ENCODE assay signal across 12 cellular contexts in the genomic region with DNA sequence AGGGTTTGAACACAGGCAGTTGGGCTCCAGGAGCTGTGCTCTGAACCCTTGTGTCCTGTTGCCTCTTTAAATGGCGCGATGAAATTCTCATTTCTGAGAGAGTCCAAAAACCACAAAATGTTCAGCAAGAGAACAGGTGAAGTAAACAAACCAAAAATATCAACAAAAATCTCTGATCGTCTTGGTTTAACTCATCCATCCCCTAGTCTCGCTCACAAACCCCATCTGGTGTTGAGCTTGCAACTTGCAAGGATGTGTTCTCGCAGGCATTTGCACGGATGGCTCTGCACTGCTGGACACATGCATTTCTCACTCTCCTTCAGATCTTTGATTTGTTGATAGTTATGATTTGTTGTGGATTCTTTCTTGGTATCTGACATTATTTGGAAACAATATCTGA. TPM values are rescaled to one million over a fixed set of nuclear protein-coding genes. Genes with fewer than 3 reads are reported as not detected.
DNase-seq lines count a peak whose midpoint lies in the region; TF ChIP-seq lines count a peak whose summit lies in the region.
"Had no signal": no experiment of that assay in that cellular context is flagged by ENCODE, and none has a peak within 500 bp of the region (broad histone marks: within the 10 kb centered on the region; RNA-seq: fewer than 3 reads in every experiment).

No MANE protein-coding gene starts in this region.

- peaks cover 3% of the 10 kb centered on the region for H3K4me1 ChIP-seq in endodermal cell (ENCODE audit: control insufficient read depth, insufficient read depth, low read length)
- H3K4me1 ChIP-seq in neural progenitor cell: peaks cover 11% of the 10 kb centered on the region
- H3K4me1 ChIP-seq in colonic mucosa: no peaks in the 10 kb centered on the region

- H3K9ac ChIP-seq in endodermal cell (ENCODE audit: extremely low read depth, low read length, poor library complexity, severe bottlenecking): no peak overlapping the region
- H3K9ac ChIP-seq in neural progenitor cell: no peak overlapping the region
- no peak overlapping the region for H3K9ac ChIP-seq in colonic mucosa (ENCODE audit: low read depth in 2 of 2, low read length in 2 of 2)

- peaks cover 4% of the 10 kb centered on the region for H3K4me1 Mint-ChIP-seq in endodermal cell
- H3K4me1 Mint-ChIP-seq in neural progenitor cell: peaks cover 28% of the 10 kb centered on the region
- H3K4me1 Mint-ChIP-seq: stimulated activated naive CD8-positive, alpha-beta T cell treated with anti-CD3 and anti-CD28 coated beads, Interleukin-15, amount 100 ng/mL, for 72 hours had no signal

- no peak overlapping the region for H2AFZ ChIP-seq in neural progenitor cell (replicated peaks)

- H3F3A ChIP-seq in neural progenitor cell (ENCODE audit: low read depth): peaks cover 16% of the 10 kb centered on the region

- H3K4me3 Mint-ChIP-seq in endodermal cell: no peak overlapping the region
- H3K4me3 Mint-ChIP-seq in neural progenitor cell: no peak overlapping the region
- H3K4me3 Mint-ChIP-seq: activated CD4-positive, alpha-beta memory T cell treated with anti-CD3 and anti-CD28 coated beads for 36 hours; stimulated activated naive CD8-positive, alpha-beta T cell treated with anti-CD3 and anti-CD28 coated beads, Interleukin-15, amount 100 ng/mL, for 72 hours; T-helper 1 cell treated with Interleukin-12 subunit alpha and Interleukin-12 subunit beta and Interleukin-4 antibody, amounts not matched to agents 30 μg/mL and 1 μg/mL, for 36 hours had no signal

- H3K9me3 Mint-ChIP-seq in endodermal cell (no peaks in the 10 kb centered on the region), neural progenitor cell (peaks cover 3% of the 10 kb centered on the region)
- H3K9me3 Mint-ChIP-seq: activated CD4-positive, alpha-beta memory T cell treated with anti-CD3 and anti-CD28 coated beads for 36 hours; stimulated activated naive CD8-positive, alpha-beta T cell treated with anti-CD3 and anti-CD28 coated beads, Interleukin-15, amount 100 ng/mL, for 72 hours; T-helper 1 cell treated with Interleukin-12 subunit alpha and Interleukin-12 subunit beta and Interleukin-4 antibody, amounts not matched to agents 30 μg/mL and 1 μg/mL, for 36 hours had no signal

- peaks cover 13% of the 10 kb centered on the region for H3K36me3 ChIP-seq in GM06990 (ENCODE audit: control insufficient read depth, insufficient read depth, low read length)
- peaks cover 7% of the 10 kb centered on the region for H3K36me3 ChIP-seq in endodermal cell (ENCODE audit: control insufficient read depth, insufficient read depth, low read length)
- H3K36me3 ChIP-seq in neural progenitor cell: no peaks in the 10 kb centered on the region
- H3K36me3 ChIP-seq in colonic mucosa: no peaks in the 10 kb centered on the region

- H3K27me3 Mint-ChIP-seq in endodermal cell (ENCODE audit: insufficient read depth) (no peaks in the 10 kb centered on the region), neural progenitor cell (ENCODE audit: insufficient read depth, low read depth) (peaks cover 6% of the 10 kb centered on the region)
- H3K27me3 Mint-ChIP-seq: activated CD4-positive, alpha-beta memory T cell treated with anti-CD3 and anti-CD28 coated beads for 36 hours; stimulated activated naive CD8-positive, alpha-beta T cell treated with anti-CD3 and anti-CD28 coated beads, Interleukin-15, amount 100 ng/mL, for 72 hours had no signal

- DNase-seq in GM06990 (ENCODE audit: extremely low read depth, insufficient read length) (no peak), NCI-H1694 (lab: John Stamatoyannopoulos, UW) (peak; percentile 12), endodermal cell (no peak), neural progenitor cell (ENCODE audit: low spot score) (peak; percentile 33), NCI-H446 treated with DMSO at 0.1 percent for 48 hours (lab: John Stamatoyannopoulos, UW) (no peak), DMS153 treated with DMSO at 0.1 percent for 48 hours (lab: John Stamatoyannopoulos, UW; ENCODE audit: unreplicated experiment) (no peak), colonic mucosa (no peak)
- DNase-seq: activated CD4-positive, alpha-beta memory T cell treated with anti-CD3 and anti-CD28 coated beads for 36 hours; activated naive CD4-positive, alpha-beta T cell treated with Interleukin-2 at 50 U/mL for 16 hours; COR-L47; stimulated activated naive CD8-positive, alpha-beta T cell treated with anti-CD3 and anti-CD28 coated beads, Interleukin-15, amount 100 ng/mL, for 72 hours had no signal

- no peaks in the 10 kb centered on the region for H3K79me2 ChIP-seq in neural progenitor cell (ENCODE audit: low read depth)

- intact Hi-C loops in colonic mucosa (cut with DNase I): no loop called here

- TF ChIP-seq CTCF in GM06990 (IDR thresholded peaks at IDR 0.05; ENCODE audit: insufficient read depth, low read length, poor library complexity, severe bottlenecking): peak; percentile 9
- peak; percentile 68 for TF ChIP-seq CTCF in endodermal cell (conservative IDR thresholded peaks at IDR 0.05)
- TF ChIP-seq CTCF in neural progenitor cell (IDR thresholded peaks at IDR 0.05): peak; percentile 43
- no peak for TF ChIP-seq CTCF in colonic mucosa (IDR thresholded peaks at IDR 0.05)

- WGBS in endodermal cell (ENCODE audit: insufficient coverage in 1 of 2, insufficient read length in 1 of 2), 2 experiments: 91 to 94% methylated on average over 6 of the region's 6 CpGs

- no peak overlapping the region for H3K27ac ChIP-seq in endodermal cell (ENCODE audit: low read depth, low read length)
- H3K27ac ChIP-seq in neural progenitor cell: no peak overlapping the region
- no peak overlapping the region for H3K27ac ChIP-seq in colonic mucosa

- H4K20me1 ChIP-seq in neural progenitor cell (ENCODE audit: low read depth): no peaks in the 10 kb centered on the region

- H3K27me3 ChIP-seq in GM06990 (replicated peaks; ENCODE audit: control insufficient read depth, insufficient read depth, low read length) (no peaks in the 10 kb centered on the region), endodermal cell (ENCODE audit: control insufficient read depth, insufficient read depth, low read length, poor library complexity, severe bottlenecking) (no peaks in the 10 kb centered on the region), neural progenitor cell (no peaks in the 10 kb centered on the region), colonic mucosa (no peaks in the 10 kb centered on the region)

- H3K4me3 ChIP-seq in GM06990 (replicated peaks; ENCODE audit: low read depth, low read length): no peak overlapping the region
- no peak overlapping the region for H3K4me3 ChIP-seq in endodermal cell (ENCODE audit: low read length)
- H3K4me3 ChIP-seq in neural progenitor cell: no peak overlapping the region
- H3K4me3 ChIP-seq in colonic mucosa: no peak overlapping the region

- H3K9me3 ChIP-seq in endodermal cell (ENCODE audit: control insufficient read depth, low read length) (peaks cover 6% of the 10 kb centered on the region), neural progenitor cell (ENCODE audit: low read depth) (no peaks in the 10 kb centered on the region), colonic mucosa (no peaks in the 10 kb centered on the region)

- no peak overlapping the region for H3K4me2 ChIP-seq in neural progenitor cell

- H3K27ac Mint-ChIP-seq in endodermal cell (no peak overlapping the region), neural progenitor cell (peak overlapping the region; percentile 59)
- H3K27ac Mint-ChIP-seq: activated CD4-positive, alpha-beta memory T cell treated with anti-CD3 and anti-CD28 coated beads for 36 hours; stimulated activated naive CD8-positive, alpha-beta T cell treated with anti-CD3 and anti-CD28 coated beads, Interleukin-15, amount 100 ng/mL, for 72 hours; T-helper 1 cell treated with Interleukin-12 subunit alpha and Interleukin-12 subunit beta and Interleukin-4 antibody, amounts not matched to agents 30 μg/mL and 1 μg/mL, for 36 hours had no signal

- H3K36me3 Mint-ChIP-seq in endodermal cell (ENCODE audit: low read depth) (peaks cover 14% of the 10 kb centered on the region), neural progenitor cell (peaks cover 28% of the 10 kb centered on the region)

RNA-seq across cellular contexts. Expression of a gene that starts 31.1 kb away (rescaled TPM):
- total RNA-seq in endodermal cell: 10 to 100 TPM; 11.9 to 14.2 TPM
- 19.5 TPM for polyA plus RNA-seq in endodermal cell (2013, experiment 1 of 2)
- 15.9 TPM for polyA plus RNA-seq in endodermal cell (2013, experiment 2 of 2)
- 8.3 and 15.3 TPM in 2 replicates for total RNA-seq in neural progenitor cell (ENCODE audit: low replicate concordance)
- total RNA-seq in colonic mucosa: 10 to 100 TPM; 16.0 to 39.8 TPM

Comparison
In these comparisons a context has a peak if more than half of its experiments do, and no peak if none do; other contexts are left out.
1. DNase-seq: peak in NCI-H1694 (single experiment) and neural progenitor cell (single experiment); none in GM06990 (single experiment), endodermal cell (single experiment), NCI-H446 treated with DMSO at 0.1 percent for 48 hours (single experiment), DMS153 treated with DMSO at 0.1 percent for 48 hours (single experiment) and colonic mucosa (single experiment).